12 cellular contexts compared by ENCODE assay signal in genomic region chr3:18426597-18426996, GRCh38. TPM values are rescaled to one million over a fixed set of nuclear protein-coding genes. Genes with fewer than 3 reads are reported as not detected.
DNase-seq lines count a peak whose midpoint lies in the region; ATAC-seq and TF ChIP-seq lines count a peak whose summit lies in the region.
"Had no signal": no experiment of that assay in that cellular context is flagged by ENCODE, and none has a peak within 500 bp of the region (broad histone marks: within the 10 kb centered on the region; RNA-seq: fewer than 3 reads in every experiment).

No MANE protein-coding gene starts in this region.

- H3K4me1 Mint-ChIP-seq in activated T-cell treated with anti-CD3 and anti-CD28 coated beads, Interleukin-2, amount 50 U/mL, for 72 hours (ENCODE audit: low read depth) = peaks cover 73% of the 10 kb centered on the region
- peaks cover 51% of the 10 kb centered on the region for H3K4me1 Mint-ChIP-seq in T-helper 17 cell
- H3K4me1 Mint-ChIP-seq in stimulated activated naive B cell treated with anti-CD40 and anti-IgM and Interleukin-4, amounts not matched to agents 10 μg/mL and 1 μg/mL and 100 μg/mL, for 72 hours = peaks cover 29 to 65% of the 10 kb centered on the region in 2 donors

- peaks cover 51 to 67% of the 10 kb centered on the region in 2 donors for H3K36me3 Mint-ChIP-seq in activated T-cell treated with anti-CD3 and anti-CD28 coated beads, Interleukin-2, amount 50 U/mL, for 72 hours (ENCODE audit: insufficient read depth in 2 of 2)
- peaks cover 4% of the 10 kb centered on the region for H3K36me3 Mint-ChIP-seq in T-helper 17 cell (ENCODE audit: low read depth)
- H3K36me3 Mint-ChIP-seq in stimulated activated naive B cell treated with anti-CD40 and anti-IgM and Interleukin-4, amounts not matched to agents 10 μg/mL and 1 μg/mL and 100 μg/mL, for 72 hours = peaks cover 2 to 14% of the 10 kb centered on the region in 2 donors
- H3K36me3 Mint-ChIP-seq: IgD-negative memory B cell had no signal

- no peak for TF ChIP-seq CTCF in hepatocyte (IDR thresholded peaks at IDR 0.05; ENCODE audit: poor library complexity)

- H3K4me3 ChIP-seq in hepatocyte = peak overlapping the region; percentile 99

- peaks cover 27% of the 10 kb centered on the region for H3K79me2 ChIP-seq in hepatocyte

- H3K9me2 ChIP-seq in hepatocyte (replicated peaks; ENCODE audit: insufficient read depth) = no peaks in the 10 kb centered on the region

- no peaks in the 10 kb centered on the region for H3K36me3 ChIP-seq in hepatocyte (replicated peaks; ENCODE audit: insufficient read depth, low read depth)
- H3K36me3 ChIP-seq: ovary had no signal

- no peaks in the 10 kb centered on the region for H4K20me1 ChIP-seq in hepatocyte (ENCODE audit: insufficient read depth, poor library complexity, severe bottlenecking)

- peak overlapping the region; percentile 99 for H3K27ac Mint-ChIP-seq in activated T-cell treated with anti-CD3 and anti-CD28 coated beads, Interleukin-2, amount 50 U/mL, for 72 hours
- H3K27ac Mint-ChIP-seq in T-helper 17 cell = peak overlapping the region; percentile 98
- peak overlapping the region; percentile 71 for H3K27ac Mint-ChIP-seq in stimulated activated naive B cell treated with anti-CD40 and anti-IgM and Interleukin-4, amounts not matched to agents 10 μg/mL and 1 μg/mL and 100 μg/mL, for 72 hours

- no peaks in the 10 kb centered on the region for H3K27me3 ChIP-seq in hepatocyte
- H3K27me3 ChIP-seq: ovary had no signal

- no peak for ATAC-seq in activated T-cell treated with anti-CD3 and anti-CD28 coated beads, Interleukin-2, amount 50 U/mL, for 72 hours (replicated peaks in 1 of 2)
- no peak for ATAC-seq in T-helper 17 cell
- ATAC-seq in stimulated activated naive B cell treated with anti-CD40 and anti-IgM and Interleukin-4, amounts not matched to agents 10 μg/mL and 1 μg/mL and 100 μg/mL, for 72 hours (replicated peaks) = no peak
- no peak for ATAC-seq in HG03342 (IDR thresholded peaks at IDR 0.05; ENCODE audit: unreplicated experiment)
- ATAC-seq in GM18520 (IDR thresholded peaks at IDR 0.05; ENCODE audit: unreplicated experiment) = no peak

- peak overlapping the region; percentile 95 to 98 for H3K4me3 Mint-ChIP-seq in activated T-cell treated with anti-CD3 and anti-CD28 coated beads, Interleukin-2, amount 50 U/mL, for 72 hours
- peak overlapping the region; percentile 60 for H3K4me3 Mint-ChIP-seq in T-helper 17 cell
- H3K4me3 Mint-ChIP-seq in stimulated activated naive B cell treated with anti-CD40 and anti-IgM and Interleukin-4, amounts not matched to agents 10 μg/mL and 1 μg/mL and 100 μg/mL, for 72 hours = no peak overlapping the region

- H3K4me2 ChIP-seq in hepatocyte = peak overlapping the region; percentile 96

- peak overlapping the region; percentile 97 for H2AFZ ChIP-seq in hepatocyte

- WGBS in hepatocyte (ENCODE audit: low lambda C conversion rate, missing lambda C conversion rate) = 36% methylated on average over 2 of the region's 2 CpGs

- H3K4me1 ChIP-seq in hepatocyte (ENCODE audit: insufficient read depth) = no peaks in the 10 kb centered on the region

- no peaks in the 10 kb centered on the region for H3K9me3 ChIP-seq in T-helper 17 cell (ENCODE audit: control insufficient read depth, low read length, poor library complexity, severe bottlenecking)
- no peaks in the 10 kb centered on the region for H3K9me3 ChIP-seq in hepatocyte (ENCODE audit: low read depth)
- H3K9me3 ChIP-seq: ovary had no signal

- DNase-seq in activated T-cell treated with anti-CD3 and anti-CD28 coated beads, Interleukin-2, amount 50 U/mL, for 72 hours = no peak
- no peak for DNase-seq in activated T-cell treated with anti-CD3 and anti-CD28 coated beads for 4 hours
- no peak for DNase-seq in T-helper 17 cell
- DNase-seq in hepatocyte (ENCODE audit: low spot score) = no peak
- DNase-seq in stimulated activated naive B cell treated with anti-CD40 and anti-IgM and Interleukin-4, amounts not matched to agents 10 μg/mL and 1 μg/mL and 100 μg/mL, for 72 hours = no peak
- DNase-seq in NCI-H1436 (lab: John Stamatoyannopoulos, UW) = no peak
- DNase-seq: left cardiac atrium, NCI-H187 treated with DMSO at 0.1 percent for 48 hours had no signal

- peak overlapping the region; percentile 91 for H3K27ac ChIP-seq in hepatocyte
- H3K27ac ChIP-seq: ovary had no signal

- H3K27me3 Mint-ChIP-seq in activated T-cell treated with anti-CD3 and anti-CD28 coated beads, Interleukin-2, amount 50 U/mL, for 72 hours (ENCODE audit: low read depth) = no peaks in the 10 kb centered on the region
- no peaks in the 10 kb centered on the region for H3K27me3 Mint-ChIP-seq in T-helper 17 cell
- no peaks in the 10 kb centered on the region for H3K27me3 Mint-ChIP-seq in stimulated activated naive B cell treated with anti-CD40 and anti-IgM and Interleukin-4, amounts not matched to agents 10 μg/mL and 1 μg/mL and 100 μg/mL, for 72 hours

- no peaks in the 10 kb centered on the region for H3K9me3 Mint-ChIP-seq in activated T-cell treated with anti-CD3 and anti-CD28 coated beads, Interleukin-2, amount 50 U/mL, for 72 hours
- H3K9me3 Mint-ChIP-seq in stimulated activated naive B cell treated with anti-CD40 and anti-IgM and Interleukin-4, amounts not matched to agents 10 μg/mL and 1 μg/mL and 100 μg/mL, for 72 hours = no peaks in the 10 kb centered on the region
- H3K9me3 Mint-ChIP-seq: IgD-negative memory B cell had no signal

RNA-seq across cellular contexts. Expression of gene SATB1, which starts 1.5 kb away (rescaled TPM):
- 100 to 1,000 TPM; 716 to 962 TPM for total RNA-seq in activated T-cell treated with anti-CD3 and anti-CD28 coated beads, Interleukin-2, amount 50 U/mL, for 72 hours
- total RNA-seq in T-helper 17 cell (100 to 1,000 TPM; 208 TPM), hepatocyte (26.4 and 30.7 TPM in 2 replicates)
- 5.7 and 10.0 TPM in 2 replicates for polyA plus RNA-seq in hepatocyte

Comparison
In these comparisons a context has a peak if more than half of its experiments do, and no peak if none do; other contexts are left out.
1. H3K4me3 Mint-ChIP-seq: peak in activated T-cell treated with anti-CD3 and anti-CD28 coated beads, Interleukin-2, amount 50 U/mL, for 72 hours (2 of 2) and T-helper 17 cell (single experiment); none in stimulated activated naive B cell treated with anti-CD40 and anti-IgM and Interleukin-4, amounts not matched to agents 10 μg/mL and 1 μg/mL and 100 μg/mL, for 72 hours (0 of 2).
2. Peak in every context shown above with its lines, with median percentiles within 50 percentile points of each other: H3K27ac Mint-ChIP-seq.